4 cellular contexts compared by ENCODE assay signal in genomic region chr21:13378943-13379342, GRCh38.
DNase-seq lines count a peak whose midpoint lies in the region; ATAC-seq, FAIRE-seq and TF ChIP-seq lines count a peak whose summit lies in the region.
"Not testable (repeated sequence)": the region's sequence is repeated elsewhere in the genome, so short reads cannot be mapped to it uniquely, and the experiment has no call there.

No MANE protein-coding gene starts in this region.

- H3K4me3 ChIP-seq in kidney (ENCODE audit: low read length in 2 of 2): not testable (repeated sequence)

- not testable (repeated sequence) for H3K4me3 Mint-ChIP-seq in stimulated activated naive CD8-positive, alpha-beta T cell treated with anti-CD3 and anti-CD28 coated beads, Interleukin-15, amount 100 ng/mL, for 72 hours

- not testable (repeated sequence) for TF ChIP-seq CTCF in kidney (IDR thresholded peaks at IDR 0.05; ENCODE audit: borderline replicate concordance, extremely low read depth, insufficient read depth)

- H3K36me3 ChIP-seq in kidney (ENCODE audit: control insufficient read depth in 1 of 2, insufficient read depth in 2 of 2, low read length in 2 of 2): not testable (repeated sequence)

- not testable (repeated sequence) for H3K9me3 ChIP-seq in kidney (ENCODE audit: control insufficient read depth in 1 of 2, low read length in 2 of 2)

- H3K27ac ChIP-seq in kidney (ENCODE audit: low read depth in 2 of 2, low read length in 2 of 2): not testable (repeated sequence)

- peak; percentile 17 for DNase-seq in left cardiac atrium
- peak; percentile 61 for DNase-seq in kidney
- DNase-seq in posterior vena cava (ENCODE audit: low spot score): peak; percentile 71
- not testable (repeated sequence) for DNase-seq in stimulated activated naive CD8-positive, alpha-beta T cell treated with anti-CD3 and anti-CD28 coated beads, Interleukin-15, amount 100 ng/mL, for 72 hours

- not testable (repeated sequence) for H3K27ac Mint-ChIP-seq in stimulated activated naive CD8-positive, alpha-beta T cell treated with anti-CD3 and anti-CD28 coated beads, Interleukin-15, amount 100 ng/mL, for 72 hours

- intact Hi-C loops in left cardiac atrium (cut with DNase I); kidney (cut with DNase I); posterior vena cava (cut with DNase I): not testable (repeated sequence)

- FAIRE-seq in kidney (lab: Jason Lieb, UNC): not testable (repeated sequence)

- H3K9ac ChIP-seq in kidney (ENCODE audit: low read length in 2 of 2): not testable (repeated sequence)

- not testable (repeated sequence) for H3K4me1 ChIP-seq in kidney (ENCODE audit: control insufficient read depth in 1 of 2, insufficient read depth in 1 of 2, low read depth in 1 of 2, low read length in 2 of 2)

- not testable (repeated sequence) for H3K27me3 Mint-ChIP-seq in stimulated activated naive CD8-positive, alpha-beta T cell treated with anti-CD3 and anti-CD28 coated beads, Interleukin-15, amount 100 ng/mL, for 72 hours

- ATAC-seq in left cardiac atrium: not testable (repeated sequence)
- ATAC-seq in stimulated activated naive CD8-positive, alpha-beta T cell treated with anti-CD3 and anti-CD28 coated beads, Interleukin-15, amount 100 ng/mL, for 72 hours: peak; percentile 57

- not testable (repeated sequence) for H3K4me1 Mint-ChIP-seq in stimulated activated naive CD8-positive, alpha-beta T cell treated with anti-CD3 and anti-CD28 coated beads, Interleukin-15, amount 100 ng/mL, for 72 hours

- not testable (repeated sequence) for H3K9me3 Mint-ChIP-seq in stimulated activated naive CD8-positive, alpha-beta T cell treated with anti-CD3 and anti-CD28 coated beads, Interleukin-15, amount 100 ng/mL, for 72 hours
